9 cellular contexts compared by ENCODE assay signal in genomic region chr5:139745121-139745799, GRCh38. TPM values are rescaled to one million over a fixed set of nuclear protein-coding genes. Genes with fewer than 3 reads are reported as not detected.
DNase-seq lines count a peak whose midpoint lies in the region; ATAC-seq and TF ChIP-seq lines count a peak whose summit lies in the region.
"Had no signal": no experiment of that assay in that cellular context is flagged by ENCODE, and none has a peak within 500 bp of the region (broad histone marks: within the 10 kb centered on the region; RNA-seq: fewer than 3 reads in every experiment).

No MANE protein-coding gene starts in this region.

- no peaks in the 10 kb centered on the region for H3K9me2 ChIP-seq in HCT116 (ENCODE audit: insufficient read depth)

- no peaks in the 10 kb centered on the region for H4K20me1 ChIP-seq in HCT116 (ENCODE audit: insufficient read depth)

- peak overlapping the region; percentile 75 for H2AFZ ChIP-seq in HCT116 (ENCODE audit: low read depth, low read length, poor library complexity, severe bottlenecking)

- no peaks in the 10 kb centered on the region for H3K9me3 Mint-ChIP-seq in Calu3 (ENCODE audit: low read depth, unreplicated experiment)
- no peaks in the 10 kb centered on the region for H3K9me3 Mint-ChIP-seq in activated B cell treated with CpG ODN at 0.5 μM for 24 hours

- H3K79me2 ChIP-seq in HCT116 (ENCODE audit: insufficient read depth, low read length): no peaks in the 10 kb centered on the region

- H3K9ac ChIP-seq in HCT116 (ENCODE audit: low read length): peak overlapping the region; percentile 20; the same call in 1 of the 2 replicates

- ATAC-seq in HCT116 (peak; percentile 69), activated B cell treated with CpG ODN at 0.5 μM for 24 hours (ENCODE audit: low read depth) (peak; percentile 44), HG03196 (IDR thresholded peaks at IDR 0.05; ENCODE audit: unreplicated experiment) (no peak), HG02885 (IDR thresholded peaks at IDR 0.05; ENCODE audit: poor library complexity, unreplicated experiment) (no peak)

- H3K36me3 ChIP-seq in HCT116 (ENCODE audit: control insufficient read depth in 1 of 2, insufficient read depth in 2 of 2, low read length in 2 of 2): no peaks in the 10 kb centered on the region
- H3K36me3 ChIP-seq: neutrophil had no signal

- peaks cover 40% of the 10 kb centered on the region for H3K27me3 Mint-ChIP-seq in Calu3 (ENCODE audit: unreplicated experiment)
- no peaks in the 10 kb centered on the region for H3K27me3 Mint-ChIP-seq in activated B cell treated with CpG ODN at 0.5 μM for 24 hours

- peak overlapping the region; percentile 24 to 42 for H3K4me3 ChIP-seq in HCT116 (replicated peaks in 1 of 2; ENCODE audit: low read depth in 1 of 2, low read length in 2 of 2)

- DNase-seq in Calu3: peak; percentile 57
- DNase-seq in HCT116 (ENCODE audit: low read depth, low spot score): peak; percentile 29
- peak; percentile 51 for DNase-seq in activated B cell treated with CpG ODN at 0.5 μM for 24 hours
- peak in 27 of 51 donors; percentile 10 to 85 (median 49) for DNase-seq in hypothalamus (lab: John Stamatoyannopoulos, UW)
- DNase-seq in stromal cell of bone marrow (ENCODE audit: low read depth): peak; percentile 88
- DNase-seq in AML-193 (lab: John Stamatoyannopoulos, UW): no peak

- H3K27me3 ChIP-seq in HCT116 (ENCODE audit: insufficient read depth, low read length): no peaks in the 10 kb centered on the region

- peak overlapping the region; percentile 77 for H3K4me2 ChIP-seq in HCT116 (ENCODE audit: low read length)

- H3K9me3 ChIP-seq in HCT116 (ENCODE audit: control insufficient read depth in 1 of 2, insufficient read depth in 1 of 2, low read depth in 1 of 2, low read length in 2 of 2): no peaks in the 10 kb centered on the region
- H3K9me3 ChIP-seq: neutrophil had no signal

- no peak for TF ChIP-seq CTCF in Calu3 (IDR thresholded peaks at IDR 0.05; ENCODE audit: unreplicated experiment)
- TF ChIP-seq CTCF in HCT116 (IDR thresholded peaks at IDR 0.05 in 2 of 3, conservative IDR thresholded peaks at IDR 0.05 in 1 of 3; ENCODE audit: borderline replicate concordance in 1 of 3, insufficient read depth in 1 of 3, low read depth in 2 of 3, low read length in 2 of 3): no peak
- TF ChIP-seq CTCF in activated B cell treated with CpG ODN at 0.5 μM for 24 hours (IDR thresholded peaks at IDR 0.05): no peak

- RAD21 ChIA-PET in HCT116 (lab: Charles Lee; ENCODE audit: low non-redundant PET in 1 of 2, low total read pairs in 2 of 2, uncharacterized antibody in 2 of 2, unreplicated experiment in 2 of 2): no interaction called here

- H3K36me3 Mint-ChIP-seq in Calu3 (ENCODE audit: insufficient read depth, unreplicated experiment) (peaks cover 6% of the 10 kb centered on the region), activated B cell treated with CpG ODN at 0.5 μM for 24 hours (ENCODE audit: low read depth) (no peaks in the 10 kb centered on the region)

- TF ChIP-seq RAD21 in HCT116 (IDR thresholded peaks at IDR 0.05; ENCODE audit: low read depth): no peak

- POLR2A ChIA-PET in HCT116 (lab: Charles Lee) (no interaction called here), activated B cell treated with CpG ODN at 0.5 μM for 24 hours (lab: Charles Lee) (interaction anchor here (0.9 to 6.8 kb wide), 17 partner anchors 9 to 108 kb away, joined by 3 to 86 read pairs (median 7); partner anchors contain the start of gene CXXC5)

- H3K4me1 Mint-ChIP-seq in Calu3 (ENCODE audit: low read depth, unreplicated experiment) (peaks cover 28% of the 10 kb centered on the region), activated B cell treated with CpG ODN at 0.5 μM for 24 hours (peaks cover 80% of the 10 kb centered on the region)

- CTCF ChIA-PET in Calu3 (lab: Charles Lee) (interaction anchor here (0.8 to 1.4 kb wide), 4 partner anchors 8 to 109 kb away, joined by 3 to 7 read pairs (median 3); no protein-coding TSS in a partner anchor), HCT116 (lab: Charles Lee) (interaction anchor here (1.1 to 1.5 kb wide), 2 partner anchors 20 to 110 kb away, joined by 4 read pairs; no protein-coding TSS in a partner anchor), activated B cell treated with CpG ODN at 0.5 μM for 24 hours (lab: Charles Lee) (interaction anchor here (0.9 to 6.0 kb wide), 6 partner anchors 20 to 111 kb away, joined by 4 to 40 read pairs (median 7); no protein-coding TSS in a partner anchor)

- H3K4me1 ChIP-seq in HCT116 (ENCODE audit: control insufficient read depth in 1 of 2, insufficient read depth in 2 of 2, low read length in 2 of 2): peaks cover 18 to 27% of the 10 kb centered on the region in 2 experiments

- BruUV-seq in Calu3 (replicated peaks; lab: Mats Ljungman, UMichigan): no TSS peak
- BruUV-seq in HCT116 (replicated peaks; lab: Mats Ljungman, UMichigan): no TSS peak

- intact Hi-C loops in Calu3 (cut with micrococcal nuclease; ENCODE audit: unreplicated experiment): no loop called here
- intact Hi-C loops in HCT116 (cut with micrococcal nuclease): no loop called here
- intact Hi-C loops in activated B cell treated with CpG ODN at 0.5 μM for 24 hours (cut with micrococcal nuclease): loop anchor here (1.0 to 5.0 kb wide), 4 partner anchors 18 to 453 kb away; partner anchors contain the start of gene MATR3

- no peak for TF ChIP-seq POLR2A in HCT116 (IDR thresholded peaks at IDR 0.05; ENCODE audit: borderline replicate concordance, extremely low read depth, insufficient read depth, insufficient read length)

- H3K27ac Mint-ChIP-seq in Calu3 (ENCODE audit: unreplicated experiment) (no peak overlapping the region), activated B cell treated with CpG ODN at 0.5 μM for 24 hours (peak overlapping the region; percentile 81)

- H3K27ac ChIP-seq in HCT116 (ENCODE audit: low read depth, low read length): peak overlapping the region; percentile 31; the same call in 1 of the 2 replicates
- H3K27ac ChIP-seq: neutrophil had no signal

- H3K4me3 Mint-ChIP-seq in Calu3 (ENCODE audit: low read depth, unreplicated experiment) (no peak overlapping the region), activated B cell treated with CpG ODN at 0.5 μM for 24 hours (peak overlapping the region; percentile 53)

TF ChIP-seq in HCT116, 20 proteins besides CTCF, POLR2A, EP300 and RAD21:
- no peak for TF ChIP-seq ELF1 (IDR thresholded peaks at IDR 0.05; ENCODE audit: borderline replicate concordance, low read depth)
- TF ChIP-seq YY1 (IDR thresholded peaks at IDR 0.05; ENCODE audit: extremely low read depth, insufficient replicate concordance, low read depth, low read length): peak; percentile 9
- no peak for TF ChIP-seq SIN3A (IDR thresholded peaks at IDR 0.05; ENCODE audit: low read depth)
- TF ChIP-seq ZNF274 (IDR thresholded peaks at IDR 0.05; ENCODE audit: low read depth, low read length): no peak
- no peak for TF ChIP-seq ATF3 (IDR thresholded peaks at IDR 0.05)

RNA-seq across cellular contexts. Expression of gene PSD2, which starts 50.3 kb away (rescaled TPM):
- total RNA-seq in Calu3 (2022) (not detected in 2 replicates), HCT116 (2021; ENCODE audit: unreplicated experiment) (0.79 TPM), activated B cell treated with CpG ODN at 0.5 μM for 24 hours (not detected in 2 replicates)
- 0.25 and 0.29 TPM in 2 replicates for polyA plus RNA-seq in HCT116 (2012)

Comparison
In these comparisons a context has a peak if more than half of its experiments do, and no peak if none do; other contexts are left out.
1. DNase-seq: peak in Calu3 (single experiment), HCT116 (single experiment), activated B cell treated with CpG ODN at 0.5 μM for 24 hours (single experiment), hypothalamus (27 of 51) and stromal cell of bone marrow (single experiment); none in AML-193 (0 of 2).
2. ATAC-seq: peak in HCT116 (single experiment) and activated B cell treated with CpG ODN at 0.5 μM for 24 hours (single experiment); none in HG03196 (single experiment) and HG02885 (single experiment).